ENCODE assay signal across 2 cellular contexts in the genomic region with DNA sequence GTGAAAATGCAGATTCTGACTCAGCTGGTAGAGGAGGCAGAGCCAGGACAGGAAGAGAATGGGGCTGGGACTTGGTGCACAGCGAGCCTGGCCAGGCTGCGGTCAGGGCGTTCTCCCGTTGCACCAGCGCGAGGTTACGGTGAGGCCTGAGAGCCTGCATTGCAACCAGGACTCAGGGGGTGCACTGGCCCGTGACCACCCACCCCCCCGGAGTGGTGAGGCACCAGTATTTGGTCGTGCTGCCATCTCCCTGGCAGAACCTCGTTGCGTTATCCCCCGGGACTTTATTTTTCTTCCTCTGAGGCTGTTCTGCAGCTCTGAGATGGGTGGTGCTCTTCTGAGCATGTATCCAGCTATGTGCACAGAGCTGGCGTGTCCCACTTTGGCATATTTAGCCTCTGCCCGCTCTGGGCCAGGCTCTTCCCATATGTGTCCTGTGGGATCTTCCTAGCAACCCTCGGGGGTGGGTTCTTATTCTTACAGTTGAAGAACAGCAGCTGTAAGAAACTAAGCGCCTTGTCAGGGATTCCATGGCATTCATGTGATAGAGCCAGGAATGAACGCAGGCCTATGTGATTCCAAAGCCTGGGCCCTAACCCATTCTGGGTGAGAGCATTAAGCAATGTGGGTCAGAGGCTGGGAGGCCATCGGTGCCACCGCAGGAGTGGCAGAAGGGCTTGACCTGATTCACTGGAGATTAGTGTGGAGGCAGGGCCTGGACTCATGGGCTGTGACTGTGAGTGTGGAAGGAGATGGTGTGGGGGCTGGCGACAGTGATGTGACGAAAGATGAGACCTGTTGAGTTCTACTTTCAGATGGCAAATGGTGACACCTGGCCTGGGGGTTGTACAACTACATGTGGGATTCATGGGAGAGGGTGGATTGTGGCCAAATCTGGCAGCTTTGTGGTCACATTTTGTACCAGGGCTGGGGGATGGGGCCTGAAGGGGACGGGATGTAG.
TF ChIP-seq lines count a peak whose summit lies in the region.

No MANE protein-coding gene starts in this region.

TF ChIP-seq in SK-N-SH, 30 proteins besides CTCF, POLR2A, EP300 and RAD21 (continued from another document):
- TF ChIP-seq CHD2 (IDR thresholded peaks at IDR 0.05; ENCODE audit: low read length, partially characterized antibody), result no peak
- TF ChIP-seq, protein P1, sequence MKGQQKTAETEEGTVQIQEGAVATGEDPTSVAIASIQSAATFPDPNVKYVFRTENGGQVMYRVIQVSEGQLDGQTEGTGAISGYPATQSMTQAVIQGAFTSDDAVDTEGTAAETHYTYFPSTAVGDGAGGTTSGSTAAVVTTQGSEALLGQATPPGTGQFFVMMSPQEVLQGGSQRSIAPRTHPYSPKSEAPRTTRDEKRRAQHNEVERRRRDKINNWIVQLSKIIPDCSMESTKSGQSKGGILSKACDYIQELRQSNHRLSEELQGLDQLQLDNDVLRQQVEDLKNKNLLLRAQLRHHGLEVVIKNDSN (IDR thresholded peaks at IDR 0.05; ENCODE audit: borderline replicate concordance, low read depth), result no peak
- TF ChIP-seq RFX5 (IDR thresholded peaks at IDR 0.05; ENCODE audit: low read length), result no peak
- TF ChIP-seq, protein P2, sequence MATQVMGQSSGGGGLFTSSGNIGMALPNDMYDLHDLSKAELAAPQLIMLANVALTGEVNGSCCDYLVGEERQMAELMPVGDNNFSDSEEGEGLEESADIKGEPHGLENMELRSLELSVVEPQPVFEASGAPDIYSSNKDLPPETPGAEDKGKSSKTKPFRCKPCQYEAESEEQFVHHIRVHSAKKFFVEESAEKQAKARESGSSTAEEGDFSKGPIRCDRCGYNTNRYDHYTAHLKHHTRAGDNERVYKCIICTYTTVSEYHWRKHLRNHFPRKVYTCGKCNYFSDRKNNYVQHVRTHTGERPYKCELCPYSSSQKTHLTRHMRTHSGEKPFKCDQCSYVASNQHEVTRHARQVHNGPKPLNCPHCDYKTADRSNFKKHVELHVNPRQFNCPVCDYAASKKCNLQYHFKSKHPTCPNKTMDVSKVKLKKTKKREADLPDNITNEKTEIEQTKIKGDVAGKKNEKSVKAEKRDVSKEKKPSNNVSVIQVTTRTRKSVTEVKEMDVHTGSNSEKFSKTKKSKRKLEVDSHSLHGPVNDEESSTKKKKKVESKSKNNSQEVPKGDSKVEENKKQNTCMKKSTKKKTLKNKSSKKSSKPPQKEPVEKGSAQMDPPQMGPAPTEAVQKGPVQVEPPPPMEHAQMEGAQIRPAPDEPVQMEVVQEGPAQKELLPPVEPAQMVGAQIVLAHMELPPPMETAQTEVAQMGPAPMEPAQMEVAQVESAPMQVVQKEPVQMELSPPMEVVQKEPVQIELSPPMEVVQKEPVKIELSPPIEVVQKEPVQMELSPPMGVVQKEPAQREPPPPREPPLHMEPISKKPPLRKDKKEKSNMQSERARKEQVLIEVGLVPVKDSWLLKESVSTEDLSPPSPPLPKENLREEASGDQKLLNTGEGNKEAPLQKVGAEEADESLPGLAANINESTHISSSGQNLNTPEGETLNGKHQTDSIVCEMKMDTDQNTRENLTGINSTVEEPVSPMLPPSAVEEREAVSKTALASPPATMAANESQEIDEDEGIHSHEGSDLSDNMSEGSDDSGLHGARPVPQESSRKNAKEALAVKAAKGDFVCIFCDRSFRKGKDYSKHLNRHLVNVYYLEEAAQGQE (IDR thresholded peaks at IDR 0.05; ENCODE audit: low read depth, low read length), result no peak
- TF ChIP-seq FOSL2 (IDR thresholded peaks at IDR 0.05; ENCODE audit: borderline replicate concordance, low read depth), result no peak
- TF ChIP-seq, protein P3, sequence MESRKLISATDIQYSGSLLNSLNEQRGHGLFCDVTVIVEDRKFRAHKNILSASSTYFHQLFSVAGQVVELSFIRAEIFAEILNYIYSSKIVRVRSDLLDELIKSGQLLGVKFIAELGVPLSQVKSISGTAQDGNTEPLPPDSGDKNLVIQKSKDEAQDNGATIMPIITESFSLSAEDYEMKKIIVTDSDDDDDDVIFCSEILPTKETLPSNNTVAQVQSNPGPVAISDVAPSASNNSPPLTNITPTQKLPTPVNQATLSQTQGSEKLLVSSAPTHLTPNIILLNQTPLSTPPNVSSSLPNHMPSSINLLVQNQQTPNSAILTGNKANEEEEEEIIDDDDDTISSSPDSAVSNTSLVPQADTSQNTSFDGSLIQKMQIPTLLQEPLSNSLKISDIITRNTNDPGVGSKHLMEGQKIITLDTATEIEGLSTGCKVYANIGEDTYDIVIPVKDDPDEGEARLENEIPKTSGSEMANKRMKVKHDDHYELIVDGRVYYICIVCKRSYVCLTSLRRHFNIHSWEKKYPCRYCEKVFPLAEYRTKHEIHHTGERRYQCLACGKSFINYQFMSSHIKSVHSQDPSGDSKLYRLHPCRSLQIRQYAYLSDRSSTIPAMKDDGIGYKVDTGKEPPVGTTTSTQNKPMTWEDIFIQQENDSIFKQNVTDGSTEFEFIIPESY (IDR thresholded peaks at IDR 0.05; ENCODE audit: borderline replicate concordance, low read depth), result no peak
- TF ChIP-seq POLR2AphosphoS5 (IDR thresholded peaks at IDR 0.05; ENCODE audit: low read depth, low read length), result no peak
- TF ChIP-seq NFIC (IDR thresholded peaks at IDR 0.05; ENCODE audit: borderline replicate concordance), result no peak
- TF ChIP-seq, protein P4, sequence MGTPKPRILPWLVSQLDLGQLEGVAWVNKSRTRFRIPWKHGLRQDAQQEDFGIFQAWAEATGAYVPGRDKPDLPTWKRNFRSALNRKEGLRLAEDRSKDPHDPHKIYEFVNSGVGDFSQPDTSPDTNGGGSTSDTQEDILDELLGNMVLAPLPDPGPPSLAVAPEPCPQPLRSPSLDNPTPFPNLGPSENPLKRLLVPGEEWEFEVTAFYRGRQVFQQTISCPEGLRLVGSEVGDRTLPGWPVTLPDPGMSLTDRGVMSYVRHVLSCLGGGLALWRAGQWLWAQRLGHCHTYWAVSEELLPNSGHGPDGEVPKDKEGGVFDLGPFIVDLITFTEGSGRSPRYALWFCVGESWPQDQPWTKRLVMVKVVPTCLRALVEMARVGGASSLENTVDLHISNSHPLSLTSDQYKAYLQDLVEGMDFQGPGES (IDR thresholded peaks at IDR 0.05; ENCODE audit: low read depth, low read length), result no peak

TF ChIP-seq in SK-N-SH treated with all-trans-retinoic acid at 6 μM for 48 hours, 23 proteins besides CTCF, POLR2A, EP300 and RAD21 (continued from another document):
- no peak for TF ChIP-seq ARNTL (CRISPR knock-in tag; IDR thresholded peaks at IDR 0.05; ENCODE audit: borderline replicate concordance, low read depth)
- TF ChIP-seq, protein P5, sequence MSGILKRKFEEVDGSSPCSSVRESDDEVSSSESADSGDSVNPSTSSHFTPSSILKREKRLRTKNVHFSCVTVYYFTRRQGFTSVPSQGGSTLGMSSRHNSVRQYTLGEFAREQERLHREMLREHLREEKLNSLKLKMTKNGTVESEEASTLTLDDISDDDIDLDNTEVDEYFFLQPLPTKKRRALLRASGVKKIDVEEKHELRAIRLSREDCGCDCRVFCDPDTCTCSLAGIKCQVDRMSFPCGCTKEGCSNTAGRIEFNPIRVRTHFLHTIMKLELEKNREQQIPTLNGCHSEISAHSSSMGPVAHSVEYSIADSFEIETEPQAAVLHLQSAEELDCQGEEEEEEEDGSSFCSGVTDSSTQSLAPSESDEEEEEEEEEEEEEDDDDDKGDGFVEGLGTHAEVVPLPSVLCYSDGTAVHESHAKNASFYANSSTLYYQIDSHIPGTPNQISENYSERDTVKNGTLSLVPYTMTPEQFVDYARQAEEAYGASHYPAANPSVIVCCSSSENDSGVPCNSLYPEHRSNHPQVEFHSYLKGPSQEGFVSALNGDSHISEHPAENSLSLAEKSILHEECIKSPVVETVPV (CRISPR knock-in tag; IDR thresholded peaks at IDR 0.05), result no peak
- no peak for TF ChIP-seq ZFP30 (CRISPR knock-in tag; IDR thresholded peaks at IDR 0.05)
- TF ChIP-seq ESRRG (CRISPR knock-in tag; IDR thresholded peaks at IDR 0.05), result no peak
- TF ChIP-seq, protein P6, sequence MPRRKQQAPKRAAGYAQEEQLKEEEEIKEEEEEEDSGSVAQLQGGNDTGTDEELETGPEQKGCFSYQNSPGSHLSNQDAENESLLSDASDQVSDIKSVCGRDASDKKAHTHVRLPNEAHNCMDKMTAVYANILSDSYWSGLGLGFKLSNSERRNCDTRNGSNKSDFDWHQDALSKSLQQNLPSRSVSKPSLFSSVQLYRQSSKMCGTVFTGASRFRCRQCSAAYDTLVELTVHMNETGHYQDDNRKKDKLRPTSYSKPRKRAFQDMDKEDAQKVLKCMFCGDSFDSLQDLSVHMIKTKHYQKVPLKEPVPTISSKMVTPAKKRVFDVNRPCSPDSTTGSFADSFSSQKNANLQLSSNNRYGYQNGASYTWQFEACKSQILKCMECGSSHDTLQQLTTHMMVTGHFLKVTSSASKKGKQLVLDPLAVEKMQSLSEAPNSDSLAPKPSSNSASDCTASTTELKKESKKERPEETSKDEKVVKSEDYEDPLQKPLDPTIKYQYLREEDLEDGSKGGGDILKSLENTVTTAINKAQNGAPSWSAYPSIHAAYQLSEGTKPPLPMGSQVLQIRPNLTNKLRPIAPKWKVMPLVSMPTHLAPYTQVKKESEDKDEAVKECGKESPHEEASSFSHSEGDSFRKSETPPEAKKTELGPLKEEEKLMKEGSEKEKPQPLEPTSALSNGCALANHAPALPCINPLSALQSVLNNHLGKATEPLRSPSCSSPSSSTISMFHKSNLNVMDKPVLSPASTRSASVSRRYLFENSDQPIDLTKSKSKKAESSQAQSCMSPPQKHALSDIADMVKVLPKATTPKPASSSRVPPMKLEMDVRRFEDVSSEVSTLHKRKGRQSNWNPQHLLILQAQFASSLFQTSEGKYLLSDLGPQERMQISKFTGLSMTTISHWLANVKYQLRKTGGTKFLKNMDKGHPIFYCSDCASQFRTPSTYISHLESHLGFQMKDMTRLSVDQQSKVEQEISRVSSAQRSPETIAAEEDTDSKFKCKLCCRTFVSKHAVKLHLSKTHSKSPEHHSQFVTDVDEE (CRISPR knock-in tag; IDR thresholded peaks at IDR 0.05), result no peak
- TF ChIP-seq ZFP3 (CRISPR knock-in tag; IDR thresholded peaks at IDR 0.05), result no peak
- no peak for TF ChIP-seq PPARA (CRISPR knock-in tag; IDR thresholded peaks at IDR 0.05; ENCODE audit: borderline replicate concordance)
